16 cellular contexts compared by ENCODE assay signal in genomic region chr5:146860213-146860891, GRCh38. TPM values are rescaled to one million over a fixed set of nuclear protein-coding genes. Genes with fewer than 3 reads are reported as not detected.
A peak's percentile ranks its signal among the peaks of the same experiment; 100 is the strongest.
DNase-seq lines count a peak whose midpoint lies in the region; ATAC-seq, FAIRE-seq and TF ChIP-seq lines count a peak whose summit lies in the region.
"Had no signal": no experiment of that assay in that cellular context is flagged by ENCODE, and none has a peak within 500 bp of the region (broad histone marks: within the 10 kb centered on the region; RNA-seq: fewer than 3 reads in every experiment).

No MANE protein-coding gene starts in this region.

- peaks cover 6% of the 10 kb centered on the region for H3K4me1 Mint-ChIP-seq in nephron
- H3K4me1 Mint-ChIP-seq: memory B cell had no signal

- no peak overlapping the region for H3K4me3 Mint-ChIP-seq in nephron
- H3K4me3 Mint-ChIP-seq: activated CD8-positive, alpha-beta memory T cell treated with anti-CD3 and anti-CD28 coated beads, Interleukin-2, amount 10 ng/mL, durations not matched to agents 7 days and 5 days; memory B cell had no signal

- no peak for TF ChIP-seq CTCF in nephron (IDR thresholded peaks at IDR 0.05; ENCODE audit: unreplicated experiment in 3 of 3)

- TF ChIP-seq POLR2A in GM12892 (IDR thresholded peaks at IDR 0.05; ENCODE audit: low read depth, low read length), result no peak

- ATAC-seq in HG03135 (IDR thresholded peaks at IDR 0.05; ENCODE audit: unreplicated experiment) (no peak), HG02981 (IDR thresholded peaks at IDR 0.05; ENCODE audit: unreplicated experiment) (no peak)
- ATAC-seq: activated CD8-positive, alpha-beta memory T cell treated with anti-CD3 and anti-CD28 coated beads, Interleukin-2, amount 10 ng/mL, durations not matched to agents 7 days and 5 days; body of pancreas had no signal

- peak; percentile 62 for DNase-seq in Daoy (ENCODE audit: low read depth)
- DNase-seq in LHCN-M2 (ENCODE audit: low read depth), result peak; percentile 23
- peak; percentile 85 for DNase-seq in astrocyte of the hippocampus (ENCODE audit: low read depth, low spot score)
- no peak for DNase-seq in dermis blood vessel endothelial cell
- no peak for DNase-seq in GM12892 (ENCODE audit: insufficient read length)
- DNase-seq: activated CD8-positive, alpha-beta memory T cell treated with anti-CD3 and anti-CD28 coated beads, Interleukin-2, amount 10 ng/mL, durations not matched to agents 7 days and 5 days; body of pancreas; DND-41; NCI-H510A; pancreas; stomach had no signal

- peak overlapping the region; percentile 67 to 88 (median 84) for H3K27ac Mint-ChIP-seq in nephron
- H3K27ac Mint-ChIP-seq: activated CD8-positive, alpha-beta memory T cell treated with anti-CD3 and anti-CD28 coated beads, Interleukin-2, amount 10 ng/mL, durations not matched to agents 7 days and 5 days; memory B cell had no signal

- no peaks in the 10 kb centered on the region for H3K36me3 Mint-ChIP-seq in nephron (ENCODE audit: low read depth)
- H3K36me3 Mint-ChIP-seq: memory B cell had no signal

- FAIRE-seq in GM12892 (lab: Jason Lieb, UNC), result no peak
- FAIRE-seq: pancreas had no signal

- no peaks in the 10 kb centered on the region for H3K27me3 Mint-ChIP-seq in nephron (ENCODE audit: low read depth)
- H3K27me3 Mint-ChIP-seq: activated CD8-positive, alpha-beta memory T cell treated with anti-CD3 and anti-CD28 coated beads, Interleukin-2, amount 10 ng/mL, durations not matched to agents 7 days and 5 days; memory B cell had no signal

- no peaks in the 10 kb centered on the region for H3K9me3 Mint-ChIP-seq in nephron
- H3K9me3 Mint-ChIP-seq: memory B cell had no signal

RNA-seq across cellular contexts. Expression of gene PPP2R2B, which starts 18.2 kb away (rescaled TPM):
- 3.8 and 5.0 TPM in 2 replicates for total RNA-seq in Daoy (2014; rRNA removed; shearing (Covaris generic))
- total RNA-seq in LHCN-M2 (2014; rRNA removed), result 0.75 and 1.0 TPM in 2 replicates
- polyA plus RNA-seq in LHCN-M2 (2012), result 1.7 TPM
- not detected in 2 replicates for total RNA-seq in dermis blood vessel endothelial cell
- not detected for polyA plus RNA-seq in GM12892 (2012; ENCODE audit: missing spikeins)
- total RNA-seq: PC-9 had no signal

Comparison
In these comparisons a context has a peak if more than half of its experiments do, and no peak if none do; other contexts are left out.
1. DNase-seq: peak in Daoy (single experiment), LHCN-M2 (single experiment) and astrocyte of the hippocampus (single experiment); none in dermis blood vessel endothelial cell (single experiment) and GM12892 (single experiment).